ENCODE assay signal across 8 cellular contexts in genomic region chr17:31394544-31394943, GRCh38. TPM values are rescaled to one million over a fixed set of nuclear protein-coding genes. Genes with fewer than 3 reads are reported as not detected.
A peak's percentile ranks its signal among the peaks of the same experiment; 100 is the strongest.
DNase-seq lines count a peak whose midpoint lies in the region; ATAC-seq and TF ChIP-seq lines count a peak whose summit lies in the region.

No MANE protein-coding gene starts in this region.

- H3K4me3 Mint-ChIP-seq in CD4-positive, alpha-beta T cell, result peak overlapping the region; percentile 72
- H3K4me3 Mint-ChIP-seq in activated naive CD8-positive, alpha-beta T cell, result peak overlapping the region; percentile 27

- H3K27me3 ChIP-seq in CD4-positive, alpha-beta T cell (ENCODE audit: control insufficient read depth, insufficient read depth, low read length), result peaks cover 33% of the 10 kb centered on the region
- H3K27me3 ChIP-seq in MG63 (no peaks in the 10 kb centered on the region), right atrium auricular region (peaks cover 0 to 11% of the 10 kb centered on the region in 2 donors), lower lobe of right lung (ENCODE audit: low read depth) (peaks cover 47% of the 10 kb centered on the region)

- H3K4me1 Mint-ChIP-seq in CD4-positive, alpha-beta T cell (ENCODE audit: low read depth), result peaks cover 10% of the 10 kb centered on the region
- H3K4me1 Mint-ChIP-seq in activated naive CD8-positive, alpha-beta T cell (ENCODE audit: low read depth), result peaks cover 9% of the 10 kb centered on the region

- intact Hi-C loops in CD4-positive, alpha-beta T cell (cut with DNase I, micrococcal nuclease), result no loop called here
- intact Hi-C loops in lower lobe of right lung (cut with DNase I), result no loop called here

- no peaks in the 10 kb centered on the region for H3K9me3 Mint-ChIP-seq in CD4-positive, alpha-beta T cell
- no peaks in the 10 kb centered on the region for H3K9me3 Mint-ChIP-seq in activated naive CD8-positive, alpha-beta T cell (ENCODE audit: low read depth)

- H3K4me1 ChIP-seq in right atrium auricular region, result peaks cover 0 to 17% of the 10 kb centered on the region in 2 donors
- H3K4me1 ChIP-seq in lower lobe of right lung, result peaks cover 13% of the 10 kb centered on the region

- H3K36me3 ChIP-seq in MG63, result no peaks in the 10 kb centered on the region
- no peaks in the 10 kb centered on the region for H3K36me3 ChIP-seq in right atrium auricular region
- no peaks in the 10 kb centered on the region for H3K36me3 ChIP-seq in lower lobe of right lung

- H3K36me3 Mint-ChIP-seq in CD4-positive, alpha-beta T cell (ENCODE audit: low read depth), result no peaks in the 10 kb centered on the region
- no peaks in the 10 kb centered on the region for H3K36me3 Mint-ChIP-seq in activated naive CD8-positive, alpha-beta T cell

- CTCF ChIA-PET in CD4-positive, alpha-beta T cell (lab: Charles Lee), result no interaction called here

- H3K27ac ChIP-seq in CD4-positive, alpha-beta T cell (ENCODE audit: low read depth, low read length), result no peak overlapping the region
- H3K27ac ChIP-seq in right atrium auricular region (no peak overlapping the region), lower lobe of right lung (no peak overlapping the region)

- TF ChIP-seq CTCF in CD4-positive, alpha-beta T cell (IDR thresholded peaks at IDR 0.05), result no peak
- no peak for TF ChIP-seq CTCF in right atrium auricular region (IDR thresholded peaks at IDR 0.05)
- TF ChIP-seq CTCF in lower lobe of right lung (IDR thresholded peaks at IDR 0.05), result no peak

- no peak overlapping the region for H3K27ac Mint-ChIP-seq in CD4-positive, alpha-beta T cell
- H3K27ac Mint-ChIP-seq in activated naive CD8-positive, alpha-beta T cell, result no peak overlapping the region

- H3K4me3 ChIP-seq in MG63 (no peak overlapping the region), right atrium auricular region (no peak overlapping the region), lower lobe of right lung (no peak overlapping the region)

- no peaks in the 10 kb centered on the region for H3K9me3 ChIP-seq in CD4-positive, alpha-beta T cell (ENCODE audit: control insufficient read depth, low read length)
- H3K9me3 ChIP-seq in MG63 (no peaks in the 10 kb centered on the region), right atrium auricular region (no peaks in the 10 kb centered on the region), lower lobe of right lung (no peaks in the 10 kb centered on the region)

- peak in 7 of 10 experiments; percentile 17 to 48 (median 23) for DNase-seq in CD4-positive, alpha-beta T cell
- peak; percentile 53 for DNase-seq in MG63
- DNase-seq in right atrium auricular region (ENCODE audit: low spot score), result peak; percentile 43
- peak; percentile 58 for DNase-seq in smooth muscle cell of the brain vasculature (ENCODE audit: low read depth, low spot score)
- no peak for DNase-seq in NCI-H2029 (lab: John Stamatoyannopoulos, UW)
- no peak for DNase-seq in lower lobe of right lung

- peaks cover 65% of the 10 kb centered on the region for H3K27me3 Mint-ChIP-seq in CD4-positive, alpha-beta T cell
- peaks cover 26% of the 10 kb centered on the region for H3K27me3 Mint-ChIP-seq in activated naive CD8-positive, alpha-beta T cell

- peak; percentile 51 for ATAC-seq in CD4-positive, alpha-beta T cell (ENCODE audit: poor library complexity)
- no peak for ATAC-seq in HG03521 (IDR thresholded peaks at IDR 0.05; ENCODE audit: unreplicated experiment)
- ATAC-seq in lower lobe of right lung, result no peak

- POLR2A ChIA-PET in CD4-positive, alpha-beta T cell (lab: Charles Lee), result no interaction called here

RNA-seq across cellular contexts. Expression of gene RAB11FIP4, which starts 3.1 kb away (rescaled TPM):
- total RNA-seq in CD4-positive, alpha-beta T cell, result 10 to 100 TPM; 86.4 to 87.3 TPM
- total RNA-seq in MG63 (2014; rRNA removed; shearing (Covaris generic); ENCODE audit: low replicate concordance), result 1.4 and 5.3 TPM in 2 replicates
- 1 to 10 TPM; 4.4 to 7.2 TPM for total RNA-seq in right atrium auricular region
- total RNA-seq in lower lobe of right lung, result 15.7 TPM

Comparison
In these comparisons a context has a peak if more than half of its experiments do, and no peak if none do; other contexts are left out.
1. DNase-seq: peak in CD4-positive, alpha-beta T cell (7 of 10), MG63 (single experiment), right atrium auricular region (single experiment) and smooth muscle cell of the brain vasculature (single experiment); none in NCI-H2029 (single experiment) and lower lobe of right lung (single experiment).